ENCODE assay signal across 8 cellular contexts in genomic region chr22:20116951-20117645, GRCh38. TPM values are rescaled to one million over a fixed set of nuclear protein-coding genes. Genes with fewer than 3 reads are reported as not detected.
DNase-seq lines count a peak whose midpoint lies in the region; FAIRE-seq and TF ChIP-seq lines count a peak whose summit lies in the region.

TRMT2A (minus strand) TSS chr22:20117226; CDS start chr22:20116906, 320 bp downstream.

- peak within 1 kb of the TSS; percentile 90 for H3K18ac ChIP-seq in H1 (ENCODE audit: extremely low read depth, low read length)
- H3K18ac ChIP-seq in mesendoderm (ENCODE audit: low read length): peak within 1 kb of the TSS; percentile 89

- TF ChIP-seq CTCF in GM20000 (IDR thresholded peaks at IDR 0.05; ENCODE audit: extremely low read depth, missing control alignments): peak; percentile 33
- TF ChIP-seq CTCF in H1 (IDR thresholded peaks at IDR 0.05; ENCODE audit: control extremely low read depth in 1 of 3, insufficient read depth in 1 of 3, low read depth in 1 of 3, low read length in 3 of 3): peak; percentile 19 to 23 (median 23)

- H3K27ac ChIP-seq in H1 (ENCODE audit: low read depth, low read length): peak within 1 kb of the TSS; percentile 93
- peak within 1 kb of the TSS; percentile 52 for H3K27ac ChIP-seq in mesendoderm (ENCODE audit: low read depth, low read length)

- peak within 1 kb of the TSS; percentile 94 for H3K56ac ChIP-seq in H1 (replicated peaks; ENCODE audit: insufficient read length, low read depth, low read length)
- H3K56ac ChIP-seq in mesendoderm (ENCODE audit: low read length): peak within 1 kb of the TSS; percentile 99

- H3K36me3 ChIP-seq in H1 (ENCODE audit: control insufficient read depth in 2 of 4, insufficient read depth in 4 of 4, low read length in 3 of 4) (peaks cover 33 to 50% (median 39%) of the 10 kb centered on the region in 4 experiments), mesendoderm (ENCODE audit: control insufficient read depth, insufficient read depth, low read length) (peaks cover 22% of the 10 kb centered on the region)

- H2AK5ac ChIP-seq in H1 (ENCODE audit: low read depth, low read length): peak within 1 kb of the TSS; percentile 43; the same call in 1 of the 2 replicates
- peak within 1 kb of the TSS; percentile 93 for H2AK5ac ChIP-seq in mesendoderm (ENCODE audit: low read length)

- no peak for FAIRE-seq in H1 (lab: Jason Lieb, UNC)

- no peak within 1 kb of the TSS for H2BK20ac ChIP-seq in H1 (ENCODE audit: low read length)

- H4K91ac ChIP-seq in H1 (replicated peaks; ENCODE audit: insufficient read length, low read length): peak within 1 kb of the TSS; percentile 95

- no peak within 1 kb of the TSS; the same call in 1 of the 2 replicates for H2BK15ac ChIP-seq in H1 (ENCODE audit: low read length)
- H2BK15ac ChIP-seq in mesendoderm (replicated peaks; ENCODE audit: low read depth): no peak within 1 kb of the TSS

- H3K14ac ChIP-seq in H1 (ENCODE audit: insufficient read length): no peak within 1 kb of the TSS

- whole genome bisulfite sequencing in H1 (ENCODE audit: extremely low coverage in 1 of 2, insufficient coverage in 1 of 2, insufficient read length in 1 of 2, insufficient replicate concordance in 2 of 2, low coverage in 1 of 2, low lambda C conversion rate in 2 of 2, missing lambda C conversion rate in 1 of 2), 2 experiments: 1% methylated on average over 56 of the region's 93 CpGs; no CpG with 5 or more reads in 1 of the 2 experiments
- no CpG with 5 or more reads among the region's 93 CpGs for WGBS in mesendoderm (ENCODE audit: extremely low coverage, insufficient coverage, low lambda C conversion rate)

- peak; percentile 22 to 44; a peak in 2 of 3 replicates for TF ChIP-seq POLR2A in H1 (IDR thresholded peaks at IDR 0.05; ENCODE audit: control extremely low read depth in 1 of 2, low read depth in 2 of 2, low read length in 2 of 2)

- no peaks in the 10 kb centered on the region for H3K27me3 ChIP-seq in H1 (replicated peaks in 1 of 4; ENCODE audit: control insufficient read depth in 3 of 4, extremely low read depth in 1 of 4, insufficient read depth in 3 of 4, low read length in 3 of 4)
- no peaks in the 10 kb centered on the region for H3K27me3 ChIP-seq in mesendoderm (ENCODE audit: insufficient read depth, low read length, poor library complexity)

- peak within 1 kb of the TSS; percentile 94 to 99 (median 97) for H3K9ac ChIP-seq in H1 (replicated peaks in 1 of 4; ENCODE audit: extremely low read depth in 1 of 4, low read depth in 3 of 4, low read length in 3 of 4)
- H3K9ac ChIP-seq in mesendoderm (ENCODE audit: low read length): peak within 1 kb of the TSS; percentile 100

- H2BK5ac ChIP-seq in H1 (ENCODE audit: low read depth, low read length) (peak within 1 kb of the TSS; percentile 90), mesendoderm (ENCODE audit: low read length) (peak within 1 kb of the TSS; percentile 45)

- H2BK120ac ChIP-seq in H1 (replicated peaks; ENCODE audit: low read depth, low read length) (peak within 1 kb of the TSS; percentile 76), mesendoderm (ENCODE audit: low read depth, low read length) (peak within 1 kb of the TSS; percentile 16)

- no peaks in the 10 kb centered on the region; the same call in 1 of the 2 replicates for H3K23me2 ChIP-seq in H1 (ENCODE audit: low read depth, low read length)

- H3K4me2 ChIP-seq in H1 (ENCODE audit: insufficient read depth in 1 of 2, low read depth in 2 of 2, low read length in 2 of 2): peak within 1 kb of the TSS; percentile 68 to 92
- H3K4me2 ChIP-seq in mesendoderm (ENCODE audit: low read length): peak within 1 kb of the TSS; percentile 88

- H4K8ac ChIP-seq in H1 (ENCODE audit: extremely low read depth, insufficient read depth, low read length) (peak within 1 kb of the TSS; percentile 96), mesendoderm (ENCODE audit: low read depth, low read length) (peak within 1 kb of the TSS; percentile 59)

- peaks cover 14 to 15% of the 10 kb centered on the region in 2 experiments for H4K20me1 ChIP-seq in H1 (replicated peaks in 1 of 2; ENCODE audit: control insufficient read depth in 1 of 2, insufficient read depth in 2 of 2, low read length in 2 of 2)

- H4K5ac ChIP-seq in H1 (ENCODE audit: insufficient read length, low read depth, low read length) (peak within 1 kb of the TSS; percentile 93), mesendoderm (ENCODE audit: low read length) (no peak within 1 kb of the TSS)

- H3K4ac ChIP-seq in H1 (replicated peaks; ENCODE audit: insufficient read length, low read depth, low read length) (peak within 1 kb of the TSS; percentile 97), mesendoderm (ENCODE audit: low read depth, low read length) (peak within 1 kb of the TSS; percentile 90)

- H2BK12ac ChIP-seq in H1 (ENCODE audit: low read depth, low read length): no peak within 1 kb of the TSS

- H3K9me3 ChIP-seq in H1 (ENCODE audit: insufficient read depth in 2 of 2, low read depth in 1 of 2, low read length in 1 of 2): no peaks in the 10 kb centered on the region

- H3K23ac ChIP-seq in H1 (ENCODE audit: insufficient read length) (no peak within 1 kb of the TSS), mesendoderm (ENCODE audit: low read length) (peak within 1 kb of the TSS; percentile 89)

- peaks cover 34 to 62% of the 10 kb centered on the region in 2 experiments for H3K79me2 ChIP-seq in H1 (ENCODE audit: control insufficient read depth in 1 of 2, insufficient read depth in 2 of 2, low read length in 2 of 2)
- H3K79me2 ChIP-seq in mesendoderm (ENCODE audit: control insufficient read depth, insufficient read depth, low read length): peaks cover 58% of the 10 kb centered on the region

- peaks cover 0 to 12% (median 5%) of the 10 kb centered on the region in 4 experiments; a peak in 5 of 7 replicates for H3K4me1 ChIP-seq in H1 (replicated peaks in 1 of 4; ENCODE audit: control insufficient read depth in 3 of 4, insufficient read depth in 4 of 4, low read length in 3 of 4)
- peaks cover 2% of the 10 kb centered on the region for H3K4me1 ChIP-seq in mesendoderm (ENCODE audit: control insufficient read depth, low read depth, low read length)

- H3K4me3 ChIP-seq in H1 (ENCODE audit: extremely low read depth in 1 of 4, insufficient read depth in 2 of 4, low read depth in 3 of 4, low read length in 4 of 4) (peak within 1 kb of the TSS; percentile 89 to 99 (median 98)), mesendoderm (ENCODE audit: low read length) (peak within 1 kb of the TSS; percentile 99)

- POLR2A ChIA-PET in H1 (lab: Charles Lee; ENCODE audit: partially characterized antibody): interaction anchor here (1.0 to 22.7 kb wide), 12 partner anchors 11 to 159 kb away, joined by 3 to 598 read pairs (median 6); partner anchors contain the start of genes DGCR8 and ZDHHC8

- peak in 1 of 2 experiments; percentile 3; a peak in 1 of 3 replicates for TF ChIP-seq EP300 in H1 (IDR thresholded peaks at IDR 0.05; ENCODE audit: borderline replicate concordance in 1 of 2, low read depth in 2 of 2, low read length in 2 of 2)

- DNase-seq in COLO668 (lab: John Stamatoyannopoulos, UW; ENCODE audit: unreplicated experiment) (peak; percentile 99), GM20000 (ENCODE audit: low spot score) (peak; percentile 100), HT1080 (ENCODE audit: low read depth) (peak; percentile 98), NOMO-1 (lab: John Stamatoyannopoulos, UW; ENCODE audit: unreplicated experiment in 2 of 2) (peak; percentile 95 to 97), H1 (ENCODE audit: low read depth in 1 of 2, low spot score in 2 of 2) (peak; percentile 92 to 98), mesendoderm (peak; percentile 99)
- peak; percentile 93 to 94 for DNase-seq in activated CD8-positive, alpha-beta memory T cell treated with anti-CD3 and anti-CD28 coated beads for 4 hours (ENCODE audit: low read depth in 2 of 2)
- DNase-seq in stimulated activated CD8-positive, alpha-beta memory T cell treated with anti-CD3 and anti-CD28 coated beads, Interleukin-15, amount 100 ng/mL, for 1 hour (ENCODE audit: low read depth): peak; percentile 93

- no peak within 1 kb of the TSS for H2AFZ ChIP-seq in H1 (ENCODE audit: low read length)

- no peak for TF ChIP-seq RAD21 in H1 (IDR thresholded peaks at IDR 0.05 in 1 of 2, conservative IDR thresholded peaks at IDR 0.05 in 1 of 2; ENCODE audit: low read depth in 2 of 2, low read length in 2 of 2)

- CTCF ChIA-PET in H1 (lab: Charles Lee; ENCODE audit: partially characterized antibody): interaction anchor here (0.9 to 2.1 kb wide), 4 partner anchors 9 to 144 kb away, joined by 3 to 8 read pairs (median 5); no protein-coding TSS in a partner anchor

- H3K79me1 ChIP-seq in H1 (ENCODE audit: low read depth, low read length) (peaks cover 7% of the 10 kb centered on the region; the same call in 1 of the 2 replicates), mesendoderm (ENCODE audit: low read length) (peaks cover 20% of the 10 kb centered on the region)

TF ChIP-seq in H1, 55 proteins besides CTCF, POLR2A, EP300 and RAD21 (continues in another document):
- no peak for TF ChIP-seq CHD1 (IDR thresholded peaks at IDR 0.05; ENCODE audit: low read depth, low read length)
- TF ChIP-seq HDAC2 (IDR thresholded peaks at IDR 0.05; ENCODE audit: borderline replicate concordance in 1 of 2, low read depth in 2 of 2, low read length in 2 of 2): no peak
- no peak for TF ChIP-seq SAP30 (IDR thresholded peaks at IDR 0.05; ENCODE audit: insufficient read depth, insufficient replicate concordance, low read length)
- 0 out of 2 replicates have a peak, but pooled peaks have one; percentile 57 for TF ChIP-seq SP1 (IDR thresholded peaks at IDR 0.05; ENCODE audit: low read depth, low read length)
- peak; percentile 83 for TF ChIP-seq ATF3 (IDR thresholded peaks at IDR 0.05; ENCODE audit: insufficient read depth, low read depth, low read length)
- TF ChIP-seq ZNF274 (IDR thresholded peaks at IDR 0.05; ENCODE audit: borderline replicate concordance, extremely low read depth, low read length): no peak

RNA-seq across cellular contexts. Expression of gene TRMT2A, which starts in this region (rescaled TPM):
- total RNA-seq in HT1080 (2014; rRNA removed; shearing (Covaris generic)): 93.4 and 94.3 TPM in 2 replicates
- 42.0 and 48.3 TPM in 2 replicates for polyA plus RNA-seq in HT1080 (2015; cell fraction: cytosol; rRNA removed)
- polyA plus RNA-seq in HT1080 (2015; cell fraction: nucleus; rRNA removed): 244 and 247 TPM in 2 replicates
- total RNA-seq in H1 (2021; fragmentation: NEBNext Ultra II Directional; extraction: Animal tissue kit (Norgen Biotek cat#: 25700)): 44.9 and 47.9 TPM in 2 replicates
- polyA plus RNA-seq in H1 (2011; rRNA removed): 50.3 and 73.2 TPM in 2 replicates
- polyA plus RNA-seq in H1 (2011; cell fraction: cytosol; rRNA removed): 65.7 TPM
- 307 TPM for polyA plus RNA-seq in H1 (2011; cell fraction: nucleus; rRNA removed)
- polyA plus RNA-seq in H1 (2012, experiment 1 of 2): 45.4 to 62.4 TPM (median 53.1 TPM) in 4 replicates
- polyA plus RNA-seq in H1 (2012, experiment 2 of 2): 32.7 TPM
- 36.2 TPM for polyA plus RNA-seq in H1 (2013, experiment 1 of 2)
- polyA plus RNA-seq in H1 (2013, experiment 2 of 2): 32.7 TPM
- 23.1 and 26.5 TPM in 2 replicates for polyA minus RNA-seq in H1 (2011; rRNA and poly(A)+ RNA removed)
- polyA minus RNA-seq in H1 (2011; cell fraction: cytosol; rRNA and poly(A)+ RNA removed): 46.8 TPM
- polyA minus RNA-seq in H1 (2011; cell fraction: nucleus; rRNA and poly(A)+ RNA removed): 94.9 TPM
- polyA plus RNA-seq in mesendoderm (2013, experiment 1 of 2): 22.5 TPM
- 21.9 TPM for polyA plus RNA-seq in mesendoderm (2013, experiment 2 of 2)

Comparison
In these comparisons a context has a peak if more than half of its experiments do, and no peak if none do; other contexts are left out.
1. Peak in every context shown above with its lines: DNase-seq, H3K4me3 ChIP-seq and H3K27ac ChIP-seq.